In genomic region chr3:49173792-49174170, GRCh38 we compare ENCODE assay signal across 10 cellular contexts. TPM values are rescaled to one million over a fixed set of nuclear protein-coding genes. Genes with fewer than 3 reads are reported as not detected.
DNase-seq lines count a peak whose midpoint lies in the region; ATAC-seq and TF ChIP-seq lines count a peak whose summit lies in the region.
"Had no signal": no experiment of that assay in that cellular context is flagged by ENCODE, and none has a peak within 500 bp of the region (broad histone marks: within the 10 kb centered on the region; RNA-seq: fewer than 3 reads in every experiment).

No MANE protein-coding gene starts in this region.

- H3K36me3 ChIP-seq in GM23338 (ENCODE audit: insufficient read depth) (no peaks in the 10 kb centered on the region), WERI-Rb-1 (peaks cover 15% of the 10 kb centered on the region), heart right ventricle (peaks cover 0 to 49% (median 17%) of the 10 kb centered on the region in 9 donors), trophoblast cell (ENCODE audit: control insufficient read depth in 1 of 2, insufficient read depth in 2 of 2, low read length in 2 of 2) (peaks cover 20 to 23% of the 10 kb centered on the region in 2 experiments)

- H3K9me3 ChIP-seq in WERI-Rb-1 (ENCODE audit: severe bottlenecking) (no peaks in the 10 kb centered on the region), heart right ventricle (no peaks in the 10 kb centered on the region), trophoblast cell (ENCODE audit: insufficient read depth, low read depth, low read length) (no peaks in the 10 kb centered on the region)

- H3K14ac ChIP-seq in trophoblast cell (ENCODE audit: low read length): no peak overlapping the region

- H3K27ac ChIP-seq in GM23338 (ENCODE audit: low read depth) (no peak overlapping the region), WERI-Rb-1 (peak overlapping the region; percentile 76), heart right ventricle (peak overlapping the region; percentile 81 to 100 (median 94)), trophoblast cell (ENCODE audit: low read depth, low read length) (no peak overlapping the region)

- H3K4me2 ChIP-seq in GM23338: no peak overlapping the region
- H3K4me2 ChIP-seq in trophoblast cell (ENCODE audit: low read length): peak overlapping the region; percentile 22

- H3K9me3 Mint-ChIP-seq in GM23338: no peaks in the 10 kb centered on the region
- H3K9me3 Mint-ChIP-seq in activated CD8-positive, alpha-beta T cell treated with anti-CD3 and anti-CD28 coated beads, Interleukin-2, amount 10 ng/mL, durations not matched to agents 7 days and 5 days (ENCODE audit: insufficient read depth): no peaks in the 10 kb centered on the region
- H3K9me3 Mint-ChIP-seq: activated T-cell treated with anti-CD3 and anti-CD28 coated beads, Interleukin-2, amount 50 U/mL, for 4 hours had no signal

- ATAC-seq in GM23338 (no peak), heart right ventricle (peak; percentile 5 to 39 (median 24)), left lobe of liver (no peak)
- ATAC-seq in activated CD8-positive, alpha-beta T cell treated with anti-CD3 and anti-CD28 coated beads, Interleukin-2, amount 10 ng/mL, durations not matched to agents 7 days and 5 days: no peak
- ATAC-seq: activated T-cell treated with anti-CD3 and anti-CD28 coated beads, Interleukin-2, amount 50 U/mL, for 4 hours had no signal

- POLR2A ChIA-PET in activated CD8-positive, alpha-beta T cell treated with anti-CD3 and anti-CD28 coated beads, Interleukin-2, amount 10 ng/mL, durations not matched to agents 7 days and 5 days (lab: Charles Lee): no interaction called here

- DNase-seq in GM23338 (ENCODE audit: low spot score): no peak
- DNase-seq in WERI-Rb-1: peak; percentile 81
- DNase-seq in heart right ventricle: peak; percentile 43 to 66
- DNase-seq in trophoblast cell: no peak
- no peak for DNase-seq in activated CD4-positive, alpha-beta T cell treated with anti-CD3 and anti-CD28 coated beads, Interleukin-2, amount 50 U/mL, for 1 hour
- no peak for DNase-seq in SKM-1 treated with dmso at 0.1 percent for 144 hours (lab: John Stamatoyannopoulos, UW; ENCODE audit: unreplicated experiment)
- no peak for DNase-seq in left lobe of liver (ENCODE audit: low spot score)
- no peak for DNase-seq in activated CD8-positive, alpha-beta T cell treated with anti-CD3 and anti-CD28 coated beads, Interleukin-2, amount 10 ng/mL, durations not matched to agents 7 days and 5 days
- DNase-seq: activated T-cell treated with anti-CD3 and anti-CD28 coated beads, Interleukin-2, amount 50 U/mL, for 4 hours; NCI-H187 had no signal

- TF ChIP-seq CTCF in GM23338 (conservative IDR thresholded peaks at IDR 0.05; ENCODE audit: low read depth in 2 of 2): no peak
- TF ChIP-seq CTCF in WERI-Rb-1 (IDR thresholded peaks at IDR 0.05; ENCODE audit: low read depth, low read length): no peak
- no peak for TF ChIP-seq CTCF in heart right ventricle (IDR thresholded peaks at IDR 0.05)

- no peak overlapping the region for H2BK5ac ChIP-seq in trophoblast cell (ENCODE audit: low read depth, low read length, poor library complexity)

- H3F3A ChIP-seq in GM23338 (replicated peaks; ENCODE audit: low read depth): no peaks in the 10 kb centered on the region

- H3K18ac ChIP-seq in trophoblast cell (ENCODE audit: low read length): no peak overlapping the region

- H3K4me3 ChIP-seq in GM23338 (peak overlapping the region; percentile 32; the same call in 1 of the 2 replicates), WERI-Rb-1 (ENCODE audit: low read depth, low read length) (no peak overlapping the region), heart right ventricle (peak overlapping the region in 9 of 10 donors; percentile 10 to 100 (median 84)), trophoblast cell (ENCODE audit: low read depth, low read length) (no peak overlapping the region)

- H3K27me3 Mint-ChIP-seq in GM23338 (ENCODE audit: insufficient read depth, low read depth, poor library complexity): peaks cover 8% of the 10 kb centered on the region
- no peaks in the 10 kb centered on the region for H3K27me3 Mint-ChIP-seq in activated CD8-positive, alpha-beta T cell treated with anti-CD3 and anti-CD28 coated beads, Interleukin-2, amount 10 ng/mL, durations not matched to agents 7 days and 5 days (ENCODE audit: low read depth)

- no peak overlapping the region for H4K91ac ChIP-seq in trophoblast cell (ENCODE audit: low read depth, low read length)

- no peak overlapping the region for H4K12ac ChIP-seq in trophoblast cell (ENCODE audit: low read depth, low read length)

- H3K27me3 ChIP-seq in GM23338 (ENCODE audit: insufficient read depth) (no peaks in the 10 kb centered on the region), WERI-Rb-1 (ENCODE audit: insufficient read depth, low read depth, severe bottlenecking) (no peaks in the 10 kb centered on the region), heart right ventricle (no peaks in the 10 kb centered on the region), trophoblast cell (ENCODE audit: insufficient read depth, low read length) (no peaks in the 10 kb centered on the region)

- H4K20me1 ChIP-seq in GM23338 (replicated peaks; ENCODE audit: insufficient read depth): no peaks in the 10 kb centered on the region

- peaks cover 12% of the 10 kb centered on the region for H3K79me1 ChIP-seq in trophoblast cell (ENCODE audit: low read length)

- no peak overlapping the region for H3K4ac ChIP-seq in trophoblast cell (ENCODE audit: low read depth, low read length)

- CTCF ChIA-PET in activated CD8-positive, alpha-beta T cell treated with anti-CD3 and anti-CD28 coated beads, Interleukin-2, amount 10 ng/mL, durations not matched to agents 7 days and 5 days (lab: Charles Lee): no interaction called here

- H3K36me3 Mint-ChIP-seq in GM23338 (ENCODE audit: low read depth): peaks cover 2% of the 10 kb centered on the region; the same call in 1 of the 3 replicates
- H3K36me3 Mint-ChIP-seq in activated CD8-positive, alpha-beta T cell treated with anti-CD3 and anti-CD28 coated beads, Interleukin-2, amount 10 ng/mL, durations not matched to agents 7 days and 5 days (ENCODE audit: low read depth): no peaks in the 10 kb centered on the region

- no peak overlapping the region for H3K27ac Mint-ChIP-seq in GM23338
- no peak overlapping the region for H3K27ac Mint-ChIP-seq in activated CD8-positive, alpha-beta T cell treated with anti-CD3 and anti-CD28 coated beads, Interleukin-2, amount 10 ng/mL, durations not matched to agents 7 days and 5 days

- no peak overlapping the region for H2AK5ac ChIP-seq in trophoblast cell (ENCODE audit: low read length)

- no peak overlapping the region for H3K9ac ChIP-seq in trophoblast cell (ENCODE audit: low read length)

- no peak overlapping the region for H2AFZ ChIP-seq in GM23338
- H2AFZ ChIP-seq in trophoblast cell (ENCODE audit: insufficient read depth, low read length, poor library complexity): no peak overlapping the region

- H3K9me2 ChIP-seq in GM23338 (ENCODE audit: insufficient read depth): no peaks in the 10 kb centered on the region

- H3K79me2 ChIP-seq in GM23338 (replicated peaks; ENCODE audit: insufficient read depth) (no peaks in the 10 kb centered on the region), trophoblast cell (ENCODE audit: control insufficient read depth, insufficient read depth, low read length, poor library complexity) (peaks cover 4% of the 10 kb centered on the region)

- peak overlapping the region; percentile 2 for H4K8ac ChIP-seq in trophoblast cell (ENCODE audit: low read depth, low read length)

- no peak overlapping the region for H2BK120ac ChIP-seq in trophoblast cell (ENCODE audit: insufficient read depth, low read length, poor library complexity)

- peak overlapping the region; percentile 6; the same call in 1 of the 3 replicates for H3K4me3 Mint-ChIP-seq in GM23338
- no peak overlapping the region for H3K4me3 Mint-ChIP-seq in activated CD8-positive, alpha-beta T cell treated with anti-CD3 and anti-CD28 coated beads, Interleukin-2, amount 10 ng/mL, durations not matched to agents 7 days and 5 days
- H3K4me3 Mint-ChIP-seq: activated T-cell treated with anti-CD3 and anti-CD28 coated beads, Interleukin-2, amount 50 U/mL, for 4 hours had no signal

- no peak overlapping the region for H3K23ac ChIP-seq in trophoblast cell (ENCODE audit: low read length)

- WGBS in heart right ventricle, 2 donors: 9% methylated on average over 4 of the region's 4 CpGs
- no CpG with 5 or more reads among the region's 4 CpGs for WGBS in trophoblast cell (ENCODE audit: extremely low coverage, insufficient coverage, insufficient read length)

- intact Hi-C loops in heart right ventricle (cut with DNase I): loop anchor here in 9 of 10 donors (2.0 to 10.0 kb wide), 10 partner anchors 41 to 274 kb away; partner anchors contain the start of genes C3orf62 (in 7 of the 9), USP4 (in 3 of the 9) and LAMB2 (in 1 of the 9)

- H3K4me1 Mint-ChIP-seq in GM23338: peaks cover 21% of the 10 kb centered on the region
- peaks cover 25% of the 10 kb centered on the region for H3K4me1 Mint-ChIP-seq in activated CD8-positive, alpha-beta T cell treated with anti-CD3 and anti-CD28 coated beads, Interleukin-2, amount 10 ng/mL, durations not matched to agents 7 days and 5 days (ENCODE audit: low read depth)

- H3K4me1 ChIP-seq in GM23338 (ENCODE audit: insufficient read depth) (peaks cover 9% of the 10 kb centered on the region), heart right ventricle (peaks cover 25 to 79% (median 73%) of the 10 kb centered on the region in 9 donors), trophoblast cell (ENCODE audit: control insufficient read depth in 1 of 2, insufficient read depth in 2 of 2, low read length in 2 of 2) (peaks cover 21 to 27% of the 10 kb centered on the region in 2 experiments)

- H2BK12ac ChIP-seq in trophoblast cell (ENCODE audit: low read length): no peak overlapping the region

RNA-seq across cellular contexts. Expression of gene KLHDC8B, which starts 2.4 kb away (rescaled TPM):
- total RNA-seq in GM23338 (2014; rRNA removed; shearing (Covaris generic)): 11.1 and 15.0 TPM in 2 replicates
- polyA plus RNA-seq in GM23338 (2016; fragmentation: Nextera tagmentation; extraction: Ambion mirVana) (4.7 and 5.5 TPM in 2 replicates), heart right ventricle (100 to 1,000 TPM in 1 of 2 donors, 10 to 100 TPM in 1; 56.2 to 121 TPM)
- total RNA-seq in heart right ventricle (100 to 1,000 TPM in 9 of 10 donors, 10 to 100 TPM in 1; 87.9 to 190 (median 118) TPM), left lobe of liver (14.0 TPM)
- 15.6 and 16.2 TPM in 2 replicates for polyA plus RNA-seq in trophoblast cell (2013)
- total RNA-seq in activated CD8-positive, alpha-beta T cell treated with anti-CD3 and anti-CD28 coated beads, Interleukin-2, amount 10 ng/mL, durations not matched to agents 7 days and 5 days: 1 to 10 TPM in 1 of 2 experiments, under 1 TPM in 1; 0.81 to 1.2 TPM

RNA-seq across cellular contexts. Expression of gene CCDC71, which starts 7.7 kb away (rescaled TPM):
- total RNA-seq in GM23338 (2014; rRNA removed; shearing (Covaris generic)): 37.4 and 44.2 TPM in 2 replicates
- 1.9 and 2.6 TPM in 2 replicates for polyA plus RNA-seq in GM23338 (2016; fragmentation: Nextera tagmentation; extraction: Ambion mirVana)
- total RNA-seq in heart right ventricle: 10 to 100 TPM; 10.4 to 16.9 (median 12.3) TPM
- 10 to 100 TPM in 1 of 2 donors, 1 to 10 TPM in 1; 7.2 to 16.3 TPM for polyA plus RNA-seq in heart right ventricle
- polyA plus RNA-seq in trophoblast cell (2013): 13.2 and 13.6 TPM in 2 replicates
- total RNA-seq in left lobe of liver: 9.2 TPM
- 10 to 100 TPM; 21.8 to 22.7 TPM for total RNA-seq in activated CD8-positive, alpha-beta T cell treated with anti-CD3 and anti-CD28 coated beads, Interleukin-2, amount 10 ng/mL, durations not matched to agents 7 days and 5 days

RNA-seq across cellular contexts. Expression of gene LAMB2, which starts 40.9 kb away (rescaled TPM):
- 106 and 154 TPM in 2 replicates for total RNA-seq in GM23338 (2014; rRNA removed; shearing (Covaris generic))
- polyA plus RNA-seq in GM23338 (2016; fragmentation: Nextera tagmentation; extraction: Ambion mirVana): 71.0 and 71.3 TPM in 2 replicates
- 100 to 1,000 TPM; 575 to 961 (median 776) TPM for total RNA-seq in heart right ventricle
- polyA plus RNA-seq in heart right ventricle: 1,000 to 10,000 TPM in 1 of 2 donors, 100 to 1,000 TPM in 1; 423 to 1,204 TPM
- 164 and 173 TPM in 2 replicates for polyA plus RNA-seq in trophoblast cell (2013)
- 172 TPM for total RNA-seq in left lobe of liver
- total RNA-seq in activated CD8-positive, alpha-beta T cell treated with anti-CD3 and anti-CD28 coated beads, Interleukin-2, amount 10 ng/mL, durations not matched to agents 7 days and 5 days: under 1 TPM in 1 of 2 experiments, not detected in 1; 0.29 TPM

RNA-seq across cellular contexts. Expression of gene USP19, which starts 53.2 kb away (rescaled TPM):
- total RNA-seq in GM23338 (2014; rRNA removed; shearing (Covaris generic)): 56.9 and 62.0 TPM in 2 replicates
- polyA plus RNA-seq in GM23338 (2016; fragmentation: Nextera tagmentation; extraction: Ambion mirVana) (13.2 and 14.0 TPM in 2 replicates), heart right ventricle (10 to 100 TPM; 18.1 to 20.2 TPM)
- total RNA-seq in heart right ventricle (10 to 100 TPM; 47.5 to 78.1 (median 62.5) TPM), left lobe of liver (37.1 TPM)
- polyA plus RNA-seq in trophoblast cell (2013): 22.0 and 22.9 TPM in 2 replicates
- total RNA-seq in activated CD8-positive, alpha-beta T cell treated with anti-CD3 and anti-CD28 coated beads, Interleukin-2, amount 10 ng/mL, durations not matched to agents 7 days and 5 days: 10 to 100 TPM; 58.0 to 60.4 TPM

Comparison
In these comparisons a context has a peak if more than half of its experiments do, and no peak if none do; other contexts are left out.
1. ATAC-seq: peak in heart right ventricle (8 of 8); none in GM23338 (single experiment), left lobe of liver (single experiment) and activated CD8-positive, alpha-beta T cell treated with anti-CD3 and anti-CD28 coated beads, Interleukin-2, amount 10 ng/mL, durations not matched to agents 7 days and 5 days (single experiment).
2. DNase-seq: peak in WERI-Rb-1 (single experiment) and heart right ventricle (2 of 2); none in GM23338 (single experiment), trophoblast cell (0 of 2), activated CD4-positive, alpha-beta T cell treated with anti-CD3 and anti-CD28 coated beads, Interleukin-2, amount 50 U/mL, for 1 hour (single experiment), SKM-1 treated with dmso at 0.1 percent for 144 hours (single experiment), left lobe of liver (single experiment) and activated CD8-positive, alpha-beta T cell treated with anti-CD3 and anti-CD28 coated beads, Interleukin-2, amount 10 ng/mL, durations not matched to agents 7 days and 5 days (single experiment).
3. H3K27ac ChIP-seq: peak in WERI-Rb-1 (single experiment) and heart right ventricle (10 of 10); none in GM23338 (single experiment) and trophoblast cell (single experiment).
4. H3K4me3 ChIP-seq: peak in GM23338 (single experiment) and heart right ventricle (9 of 10); none in WERI-Rb-1 (single experiment) and trophoblast cell (single experiment).
5. RNA of gene LAMB2, which starts 40.9 kb away (total RNA-seq): 575 to 961 TPM in heart right ventricle, 172 TPM in left lobe of liver (single experiment) and 106 to 154 TPM in GM23338; 0.29 TPM in activated CD8-positive, alpha-beta T cell treated with anti-CD3 and anti-CD28 coated beads, Interleukin-2, amount 10 ng/mL, durations not matched to agents 7 days and 5 days; every median in the first group is over 10 times any median in the second.